Comparison of ENCODE assay signal across 8 cellular contexts in the genomic region with DNA sequence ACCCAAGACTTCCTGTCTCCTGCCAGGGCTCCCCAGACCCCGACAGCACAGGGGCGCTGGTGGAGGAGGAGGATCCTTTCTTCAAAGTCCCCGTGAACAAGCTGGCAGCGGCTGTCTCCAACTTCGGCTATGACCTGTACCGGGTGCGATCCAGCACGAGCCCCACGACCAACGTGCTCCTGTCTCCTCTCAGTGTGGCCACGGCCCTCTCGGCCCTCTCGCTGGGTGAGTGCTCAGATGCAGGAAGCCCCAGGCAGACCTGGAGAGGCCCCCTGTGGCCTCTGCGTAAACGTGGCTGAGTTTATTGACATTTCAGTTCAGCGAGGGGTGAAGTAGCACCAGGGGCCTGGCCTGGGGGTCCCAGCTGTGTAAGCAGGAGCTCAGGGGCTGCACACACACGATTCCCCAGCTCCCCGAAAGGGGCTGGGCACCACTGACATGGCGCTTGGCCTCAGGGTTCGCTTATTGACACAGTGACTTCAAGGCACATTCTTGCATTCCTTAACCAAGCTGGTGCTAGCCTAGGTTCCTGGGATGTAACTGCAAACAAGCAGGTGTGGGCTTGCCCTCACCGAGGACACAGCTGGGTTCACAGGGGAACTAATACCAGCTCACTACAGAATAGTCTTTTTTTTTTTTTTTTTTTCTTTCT. TPM values are rescaled to one million over a fixed set of nuclear protein-coding genes. Genes with fewer than 3 reads are reported as not detected.
A peak's percentile ranks its signal among the peaks of the same experiment; 100 is the strongest.
DNase-seq lines count a peak whose midpoint lies in the region; TF ChIP-seq lines count a peak whose summit lies in the region.

No MANE protein-coding gene starts in this region.

- H3K36me3 ChIP-seq in HUES6 (ENCODE audit: control insufficient read depth, insufficient read depth, low read length) (no peaks in the 10 kb centered on the region), esophagus squamous epithelium (peaks cover 0 to 10% (median 0%) of the 10 kb centered on the region in 3 donors), spleen (peaks cover 0 to 41% (median 0%) of the 10 kb centered on the region in 6 donors), uterus (no peaks in the 10 kb centered on the region), colonic mucosa (no peaks in the 10 kb centered on the region)

- H3K9ac ChIP-seq in HUES6 (ENCODE audit: low read length) (peak overlapping the region; percentile 43), colonic mucosa (ENCODE audit: low read depth in 2 of 2, low read length in 2 of 2) (no peak overlapping the region)

- H3K4me3 ChIP-seq in HUES6 (ENCODE audit: low read depth, low read length) = peak overlapping the region; percentile 35; the same call in 1 of the 2 replicates
- H3K4me3 ChIP-seq in esophagus squamous epithelium = peak overlapping the region in 1 of 4 donors; percentile 39
- H3K4me3 ChIP-seq in spleen = no peak overlapping the region
- no peak overlapping the region for H3K4me3 ChIP-seq in uterus
- H3K4me3 ChIP-seq in colonic mucosa = no peak overlapping the region
- H3K4me3 ChIP-seq in foreskin fibroblast (ENCODE audit: low read depth in 1 of 2, low read length in 2 of 2) = no peak overlapping the region

- intact Hi-C loops in esophagus squamous epithelium (cut with DNase I) (no loop called here), spleen (cut with DNase I; ENCODE audit: low total_unique reads) (no loop called here), uterus (cut with DNase I; ENCODE audit: low total_unique reads) (no loop called here), colonic mucosa (cut with DNase I) (no loop called here)

- WGBS in esophagus squamous epithelium, 2 donors = 20 to 21% methylated on average over 11 of the region's 21 CpGs
- WGBS in spleen, 5 donors = 33 to 48% (median 45%) methylated on average over 12 to 21 of the region's 21 CpGs

- H3K9me3 ChIP-seq in HUES6 (ENCODE audit: control insufficient read depth, insufficient read depth, low read depth, low read length) (no peaks in the 10 kb centered on the region), esophagus squamous epithelium (no peaks in the 10 kb centered on the region), spleen (no peaks in the 10 kb centered on the region), uterus (no peaks in the 10 kb centered on the region), colonic mucosa (no peaks in the 10 kb centered on the region)

- TF ChIP-seq CTCF in esophagus squamous epithelium (IDR thresholded peaks at IDR 0.05) (no peak), spleen (IDR thresholded peaks at IDR 0.05 in 8 of 11, conservative IDR thresholded peaks at IDR 0.05 in 3 of 11) (no peak), uterus (IDR thresholded peaks at IDR 0.05) (no peak), colonic mucosa (IDR thresholded peaks at IDR 0.05) (no peak), foreskin fibroblast (IDR thresholded peaks at IDR 0.05; ENCODE audit: low read depth, low read length) (no peak)

- H3K27ac ChIP-seq in HUES6 (ENCODE audit: low read depth, low read length) (peak overlapping the region; percentile 6; the same call in 1 of the 2 replicates), esophagus squamous epithelium (peak overlapping the region; percentile 71 to 85 (median 80)), spleen (peak overlapping the region in 6 of 8 donors; percentile 15 to 62 (median 48)), uterus (no peak overlapping the region), colonic mucosa (no peak overlapping the region)

- no peaks in the 10 kb centered on the region for H3K27me3 ChIP-seq in HUES6 (ENCODE audit: control insufficient read depth, insufficient read depth, low read length)
- H3K27me3 ChIP-seq in esophagus squamous epithelium = no peaks in the 10 kb centered on the region
- no peaks in the 10 kb centered on the region for H3K27me3 ChIP-seq in spleen (replicated peaks in 1 of 7)
- H3K27me3 ChIP-seq in uterus = no peaks in the 10 kb centered on the region
- H3K27me3 ChIP-seq in colonic mucosa = no peaks in the 10 kb centered on the region

- DNase-seq in RPMI8226 = peak; percentile 41
- DNase-seq in esophagus squamous epithelium (lab: John Stamatoyannopoulos, UW) = no peak
- DNase-seq in spleen = no peak
- no peak for DNase-seq in uterus
- DNase-seq in colonic mucosa = no peak
- DNase-seq in foreskin fibroblast = no peak
- no peak for DNase-seq in D341Med (ENCODE audit: low spot score)

- TF ChIP-seq POLR2A in esophagus squamous epithelium (IDR thresholded peaks at IDR 0.05) (no peak), spleen (IDR thresholded peaks at IDR 0.05) (no peak), uterus (IDR thresholded peaks at IDR 0.05) (no peak)

- peaks cover 16% of the 10 kb centered on the region for H3K4me1 ChIP-seq in HUES6 (ENCODE audit: control insufficient read depth, insufficient read depth, low read length)
- peaks cover 24 to 73% (median 54%) of the 10 kb centered on the region in 3 donors for H3K4me1 ChIP-seq in esophagus squamous epithelium
- H3K4me1 ChIP-seq in spleen = peaks cover 9 to 95% (median 38%) of the 10 kb centered on the region in 6 donors
- H3K4me1 ChIP-seq in uterus = peaks cover 5 to 8% of the 10 kb centered on the region in 2 donors
- no peaks in the 10 kb centered on the region for H3K4me1 ChIP-seq in colonic mucosa

RNA-seq across cellular contexts. Expression of a gene that starts 8.1 kb away (rescaled TPM):
- total RNA-seq in esophagus squamous epithelium (100 to 1,000 TPM in 2 of 4 donors, 10 to 100 TPM in 2; 26.6 to 351 (median 80.6) TPM), spleen (100 to 1,000 TPM in 5 of 7 donors, 10 to 100 TPM in 2; 79.8 to 361 (median 192) TPM), uterus (100 to 1,000 TPM; 217 to 567 (median 435) TPM), colonic mucosa (10 to 100 TPM; 13.3 to 39.7 TPM)
- polyA plus RNA-seq in spleen = 100 to 1,000 TPM in 1 of 3 donors, 10 to 100 TPM in 2; 53.5 to 132 (median 99.5) TPM

RNA-seq across cellular contexts. Expression of a gene that starts 27.3 kb away (rescaled TPM):
- 1 to 10 TPM in 2 of 4 donors, under 1 TPM in 2; 0.22 to 7.1 (median 1.6) TPM for total RNA-seq in esophagus squamous epithelium
- 1 to 10 TPM; 1.6 to 7.9 (median 5.0) TPM for total RNA-seq in spleen
- 1 to 10 TPM; 3.5 to 7.0 (median 4.9) TPM for polyA plus RNA-seq in spleen
- 10 to 100 TPM in 2 of 4 donors, 1 to 10 TPM in 1, under 1 TPM in 1; 0.83 to 21.5 (median 10.0) TPM for total RNA-seq in uterus
- total RNA-seq in colonic mucosa = 1 to 10 TPM; 1.0 to 1.7 TPM

RNA-seq across cellular contexts. Expression of a gene that starts 45.4 kb away (rescaled TPM):
- total RNA-seq in esophagus squamous epithelium (10 to 100 TPM; 12.5 to 33.8 (median 21.1) TPM), spleen (10 to 100 TPM; 38.2 to 74.7 (median 54.7) TPM), uterus (10 to 100 TPM; 23.6 to 40.7 (median 29.9) TPM), colonic mucosa (10 to 100 TPM in 1 of 2 donors, 1 to 10 TPM in 1; 9.2 to 16.0 TPM)
- polyA plus RNA-seq in spleen = 10 to 100 TPM; 16.2 to 41.3 (median 29.3) TPM

RNA-seq across cellular contexts. Expression of a gene that starts 59.8 kb away (rescaled TPM):
- 1 to 10 TPM; 5.0 to 9.0 (median 6.5) TPM for total RNA-seq in esophagus squamous epithelium
- 10 to 100 TPM; 17.2 to 28.1 (median 23.8) TPM for total RNA-seq in spleen
- polyA plus RNA-seq in spleen = 1 to 10 TPM; 3.8 to 6.1 (median 4.7) TPM
- total RNA-seq in uterus = 100 to 1,000 TPM in 1 of 4 donors, 10 to 100 TPM in 3; 19.1 to 101 (median 30.5) TPM
- 10 to 100 TPM in 1 of 2 donors, 1 to 10 TPM in 1; 8.0 to 14.7 TPM for total RNA-seq in colonic mucosa

RNA-seq across cellular contexts. Expression of a gene that starts 59.8 kb away (rescaled TPM):
- total RNA-seq in esophagus squamous epithelium = 1 to 10 TPM; 4.2 to 6.0 (median 5.6) TPM
- 1 to 10 TPM; 1.7 to 5.4 (median 3.1) TPM for total RNA-seq in spleen
- polyA plus RNA-seq in spleen = under 1 TPM; 0.26 to 0.67 (median 0.28) TPM
- total RNA-seq in uterus = 1 to 10 TPM in 3 of 4 donors, under 1 TPM in 1; 0.88 to 8.0 (median 5.4) TPM
- 10 to 100 TPM; 30.2 to 32.6 TPM for total RNA-seq in colonic mucosa

Comparison
In these comparisons a context has a peak if more than half of its experiments do, and no peak if none do; other contexts are left out.
1. H3K27ac ChIP-seq: peak in HUES6 (single experiment), esophagus squamous epithelium (4 of 4) and spleen (6 of 8); none in uterus (0 of 2) and colonic mucosa (single experiment).